Comparison of ENCODE assay signal across 8 cellular contexts in genomic region chr11:35045219-35045819, GRCh38.
DNase-seq lines count a peak whose midpoint lies in the region; ATAC-seq and TF ChIP-seq lines count a peak whose summit lies in the region.

No MANE protein-coding gene starts in this region.

- H3K27me3 Mint-ChIP-seq in CD4-positive, alpha-beta T cell, result no peaks in the 10 kb centered on the region
- no peaks in the 10 kb centered on the region for H3K27me3 Mint-ChIP-seq in activated CD4-positive, alpha-beta T cell treated with anti-CD3 and anti-CD28 coated beads, Interleukin-2, amount 10 ng/mL, durations not matched to agents 7 days and 5 days

- no peak for TF ChIP-seq CTCF in CD4-positive, alpha-beta T cell (IDR thresholded peaks at IDR 0.05)
- no peak for TF ChIP-seq CTCF in brain microvascular endothelial cell (IDR thresholded peaks at IDR 0.05; ENCODE audit: low read depth, low read length, missing control alignments)

- no peaks in the 10 kb centered on the region for H3K27me3 ChIP-seq in CD4-positive, alpha-beta T cell (ENCODE audit: control insufficient read depth, insufficient read depth, low read length)
- H3K27me3 ChIP-seq in brain microvascular endothelial cell (replicated peaks), result no peaks in the 10 kb centered on the region

- no peak overlapping the region for H3K4me3 ChIP-seq in brain microvascular endothelial cell (ENCODE audit: low read depth, low read length)

- peak overlapping the region; percentile 91 for H3K4me3 Mint-ChIP-seq in CD4-positive, alpha-beta T cell
- peak overlapping the region; percentile 68 for H3K4me3 Mint-ChIP-seq in activated CD4-positive, alpha-beta T cell treated with anti-CD3 and anti-CD28 coated beads, Interleukin-2, amount 10 ng/mL, durations not matched to agents 7 days and 5 days

- CTCF ChIA-PET in CD4-positive, alpha-beta T cell (lab: Charles Lee), result interaction anchor here (0.8 to 3.1 kb wide), 8 partner anchors 15 to 101 kb away, joined by 3 to 13 read pairs (median 5); partner anchors contain the start of gene CD44
- CTCF ChIA-PET in activated CD4-positive, alpha-beta T cell treated with anti-CD3 and anti-CD28 coated beads, Interleukin-2, amount 10 ng/mL, durations not matched to agents 7 days and 5 days (lab: Charles Lee), result interaction anchor here (0.7 to 3.7 kb wide), 8 partner anchors 11 to 191 kb away, joined by 3 to 9 read pairs (median 3); no protein-coding TSS in a partner anchor

- POLR2A ChIA-PET in CD4-positive, alpha-beta T cell (lab: Charles Lee), result interaction anchor here (0.6 to 3.3 kb wide), 23 partner anchors 12 to 286 kb away, joined by 3 to 34 read pairs (median 4); partner anchors contain the start of genes APIP, CD44 and PDHX
- POLR2A ChIA-PET in activated CD4-positive, alpha-beta T cell treated with anti-CD3 and anti-CD28 coated beads, Interleukin-2, amount 10 ng/mL, durations not matched to agents 7 days and 5 days (lab: Charles Lee), result no interaction called here

- H3K9me3 Mint-ChIP-seq in CD4-positive, alpha-beta T cell, result peaks cover 5% of the 10 kb centered on the region
- peaks cover 19% of the 10 kb centered on the region for H3K9me3 Mint-ChIP-seq in activated CD4-positive, alpha-beta T cell treated with anti-CD3 and anti-CD28 coated beads, Interleukin-2, amount 10 ng/mL, durations not matched to agents 7 days and 5 days

- no peaks in the 10 kb centered on the region for H3K36me3 Mint-ChIP-seq in CD4-positive, alpha-beta T cell (ENCODE audit: low read depth)
- H3K36me3 Mint-ChIP-seq in activated CD4-positive, alpha-beta T cell treated with anti-CD3 and anti-CD28 coated beads, Interleukin-2, amount 10 ng/mL, durations not matched to agents 7 days and 5 days (ENCODE audit: low read depth), result peaks cover 38% of the 10 kb centered on the region

- in situ Hi-C loops in brain microvascular endothelial cell (cut with HindIII; ENCODE audit: low pct_ligation_motif_present, low sequenced_read_pairs), result no loop called here

- no peaks in the 10 kb centered on the region for H3K9me3 ChIP-seq in CD4-positive, alpha-beta T cell (ENCODE audit: control insufficient read depth, low read length)

- H3K27ac ChIP-seq in CD4-positive, alpha-beta T cell (ENCODE audit: low read depth, low read length), result peak overlapping the region; percentile 93
- H3K27ac ChIP-seq in brain microvascular endothelial cell, result no peak overlapping the region

- intact Hi-C loops in CD4-positive, alpha-beta T cell (cut with DNase I, micrococcal nuclease), result loop anchor here (1.0 to 10.0 kb wide), 3 partner anchors 33 to 619 kb away; partner anchors contain the start of gene TRIM44 (in 1 of the 2)

- no peaks in the 10 kb centered on the region for H3K36me3 ChIP-seq in brain microvascular endothelial cell (replicated peaks)

- peak; percentile 62 to 88 (median 66) for DNase-seq in CD4-positive, alpha-beta T cell
- peak; percentile 90 for DNase-seq in activated CD4-positive, alpha-beta T cell treated with anti-CD3 and anti-CD28 coated beads, Interleukin-2, amount 10 ng/mL, durations not matched to agents 7 days and 5 days
- no peak for DNase-seq in left lobe of liver (ENCODE audit: low spot score)
- DNase-seq in brain microvascular endothelial cell, result no peak
- no peak for DNase-seq in NCI-H1930 (lab: John Stamatoyannopoulos, UW)

- peak; percentile 61 for ATAC-seq in CD4-positive, alpha-beta T cell (ENCODE audit: poor library complexity)
- ATAC-seq in HG03342 (IDR thresholded peaks at IDR 0.05; ENCODE audit: unreplicated experiment) (peak; percentile 49), left lobe of liver (peak; percentile 79), HG02623 (IDR thresholded peaks at IDR 0.05; ENCODE audit: unreplicated experiment) (no peak), GM19455 (IDR thresholded peaks at IDR 0.05; ENCODE audit: unreplicated experiment) (no peak)

- H3K27ac Mint-ChIP-seq in CD4-positive, alpha-beta T cell, result peak overlapping the region; percentile 92
- peak overlapping the region; percentile 92 for H3K27ac Mint-ChIP-seq in activated CD4-positive, alpha-beta T cell treated with anti-CD3 and anti-CD28 coated beads, Interleukin-2, amount 10 ng/mL, durations not matched to agents 7 days and 5 days

- H3K4me1 Mint-ChIP-seq in CD4-positive, alpha-beta T cell (ENCODE audit: low read depth), result peaks cover 96% of the 10 kb centered on the region
- peaks cover 81% of the 10 kb centered on the region for H3K4me1 Mint-ChIP-seq in activated CD4-positive, alpha-beta T cell treated with anti-CD3 and anti-CD28 coated beads, Interleukin-2, amount 10 ng/mL, durations not matched to agents 7 days and 5 days

Comparison
In these comparisons a context has a peak if more than half of its experiments do, and no peak if none do; other contexts are left out.
1. ATAC-seq: peak in CD4-positive, alpha-beta T cell (single experiment), HG03342 (single experiment) and left lobe of liver (single experiment); none in HG02623 (single experiment) and GM19455 (single experiment).
2. DNase-seq: peak in CD4-positive, alpha-beta T cell (10 of 10) and activated CD4-positive, alpha-beta T cell treated with anti-CD3 and anti-CD28 coated beads, Interleukin-2, amount 10 ng/mL, durations not matched to agents 7 days and 5 days (single experiment); none in left lobe of liver (single experiment), brain microvascular endothelial cell (single experiment) and NCI-H1930 (0 of 2).